Comparison of ENCODE assay signal across 8 cellular contexts in the genomic region with DNA sequence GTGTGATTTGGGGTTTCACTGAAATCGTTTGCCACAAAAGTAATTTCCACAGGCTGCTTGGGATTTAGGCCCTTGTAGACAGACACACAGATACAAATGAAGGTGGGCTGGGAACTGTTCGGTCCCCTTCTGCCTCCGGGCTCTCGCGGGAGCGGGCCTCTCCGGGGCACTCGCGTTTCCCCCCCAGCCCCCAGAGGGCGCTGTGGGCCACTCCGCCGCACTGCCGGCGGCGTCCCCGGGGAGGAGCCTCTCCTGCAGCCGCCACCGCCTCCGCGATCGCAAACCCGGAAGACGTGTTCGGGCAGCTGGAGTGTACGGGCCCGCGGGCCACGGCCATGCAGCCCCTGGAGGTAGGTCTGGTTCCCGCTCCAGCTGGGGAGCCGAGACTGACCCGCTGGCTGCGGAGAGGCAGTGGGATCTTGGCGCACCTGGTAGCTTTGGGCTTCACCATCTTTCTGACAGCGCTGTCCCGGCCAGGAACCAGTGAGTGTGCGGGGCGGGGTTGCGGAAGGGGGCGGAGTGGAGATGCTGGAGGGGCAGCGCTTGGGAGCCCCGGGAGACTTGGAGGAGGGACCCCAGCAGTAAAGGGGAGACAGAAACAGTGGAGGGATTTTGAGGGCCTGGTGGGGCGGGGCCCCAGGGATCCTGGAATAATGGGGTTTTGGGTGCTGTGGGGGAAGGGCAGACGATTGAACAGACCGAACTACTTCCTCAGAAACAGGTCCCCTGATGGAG. TPM values are rescaled to one million over a fixed set of nuclear protein-coding genes. Genes with fewer than 3 reads are reported as not detected.
DNase-seq lines count a peak whose midpoint lies in the region; ATAC-seq and TF ChIP-seq lines count a peak whose summit lies in the region.

A gene with protein sequence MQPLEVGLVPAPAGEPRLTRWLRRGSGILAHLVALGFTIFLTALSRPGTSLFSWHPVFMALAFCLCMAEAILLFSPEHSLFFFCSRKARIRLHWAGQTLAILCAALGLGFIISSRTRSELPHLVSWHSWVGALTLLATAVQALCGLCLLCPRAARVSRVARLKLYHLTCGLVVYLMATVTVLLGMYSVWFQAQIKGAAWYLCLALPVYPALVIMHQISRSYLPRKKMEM (plus strand): TSS at position 290 of the 735 bp plus-strand sequence. CDS start 46 bp downstream, at position 336.

- peak within 1 kb of the TSS; percentile 76 for H3K27ac ChIP-seq in vagina

- peak within 1 kb of the TSS; percentile 59 to 65 for H3K4me3 ChIP-seq in vagina

- no peak for TF ChIP-seq POLR2A in vagina (IDR thresholded peaks at IDR 0.05)

- H3K36me3 ChIP-seq in vagina = peaks cover 0 to 19% of the 10 kb centered on the region in 2 donors

- peaks cover 51% of the 10 kb centered on the region for H3K4me1 ChIP-seq in vagina

- no peaks in the 10 kb centered on the region for H3K27me3 ChIP-seq in vagina

- no peaks in the 10 kb centered on the region for H3K9me3 ChIP-seq in vagina

- ATAC-seq in HG02610 (IDR thresholded peaks at IDR 0.05; ENCODE audit: unreplicated experiment) (peak; percentile 86), left ventricle myocardium superior (peak; percentile 92)

- TF ChIP-seq CTCF in GM12874 (IDR thresholded peaks at IDR 0.05; ENCODE audit: insufficient read depth, low read depth, low read length) (peak; percentile 97), vagina (IDR thresholded peaks at IDR 0.05) (peak; percentile 85 to 97 (median 86))

- intact Hi-C loops in left ventricle myocardium superior (cut with micrococcal nuclease) (loop anchor here (5.0 kb wide), 1 partner anchor 38 kb away; no protein-coding TSS in a partner anchor), vagina (cut with DNase I) (no loop called here)

- peak; percentile 71 for DNase-seq in NCI-H1092 (lab: John Stamatoyannopoulos, UW)
- peak; percentile 76 to 89 (median 84) for DNase-seq in T-helper 1 cell
- peak; percentile 68 for DNase-seq in amniotic epithelial cell (ENCODE audit: low read depth)
- DNase-seq in left ventricle myocardium superior = peak; percentile 93
- peak; percentile 86 for DNase-seq in putamen (ENCODE audit: low spot score)
- no peak for DNase-seq in vagina (ENCODE audit: extremely low spot score in 2 of 2)

RNA-seq across cellular contexts. Expression of the gene that starts here (rescaled TPM):
- total RNA-seq in left ventricle myocardium superior = 4.3 TPM
- 8.3 TPM for total RNA-seq in vagina

Comparison
In these comparisons a context has a peak if more than half of its experiments do, and no peak if none do; other contexts are left out.
1. DNase-seq: peak in NCI-H1092 (single experiment), T-helper 1 cell (5 of 5), amniotic epithelial cell (single experiment), left ventricle myocardium superior (single experiment) and putamen (single experiment); none in vagina (0 of 2).